Comparison of ENCODE assay signal across 9 cellular contexts in genomic region chr11:16739326-16739875, GRCh38. TPM values are rescaled to one million over a fixed set of nuclear protein-coding genes. Genes with fewer than 3 reads are reported as not detected.
A peak's percentile ranks its signal among the peaks of the same experiment; 100 is the strongest.
DNase-seq lines count a peak whose midpoint lies in the region; ATAC-seq and TF ChIP-seq lines count a peak whose summit lies in the region.
"Had no signal": no experiment of that assay in that cellular context is flagged by ENCODE, and none has a peak within 500 bp of the region (broad histone marks: within the 10 kb centered on the region; RNA-seq: fewer than 3 reads in every experiment).

No MANE protein-coding gene starts in this region.

- H3K4me2 ChIP-seq in Loucy (ENCODE audit: low read depth, low read length, poor library complexity, severe bottlenecking): peak overlapping the region; percentile 91
- peak overlapping the region; percentile 98 for H3K4me2 ChIP-seq in mesendoderm (ENCODE audit: low read length)

- no peak for ATAC-seq in omental fat pad (ENCODE audit: low FRiP score)

- H3K4me1 Mint-ChIP-seq in activated T-helper 2 cell treated with anti-CD3 and anti-CD28 coated beads, Interferon-gamma antibody, Interleukin-2, Interleukin-4, amounts not matched to agents 10 μg/mL and 5 μg/mL and 100 μg/mL, durations not matched to agents 14 hours and 24 hours and 36 hours (ENCODE audit: low read depth): peaks cover 26% of the 10 kb centered on the region

- peaks cover 4% of the 10 kb centered on the region for H3K79me1 ChIP-seq in mesendoderm (ENCODE audit: low read length)

- H3K27me3 ChIP-seq in BJ (ENCODE audit: control insufficient read depth, insufficient read depth, low read length) (no peaks in the 10 kb centered on the region), Loucy (ENCODE audit: insufficient read depth, low read length, poor library complexity, severe bottlenecking) (peaks cover 4% of the 10 kb centered on the region), mesendoderm (ENCODE audit: insufficient read depth, low read length, poor library complexity) (no peaks in the 10 kb centered on the region)

- intact Hi-C loops in activated T-helper 2 cell treated with anti-CD3 and anti-CD28 coated beads, Interferon-gamma antibody, Interleukin-2, Interleukin-4, amounts not matched to agents 10 μg/mL and 5 μg/mL and 100 μg/mL, durations not matched to agents 14 hours and 24 hours and 36 hours (cut with micrococcal nuclease): loop anchor here (5.0 kb wide), 1 partner anchor 163 kb away; no protein-coding TSS in a partner anchor

- no peak overlapping the region for H3K4me3 Mint-ChIP-seq in activated T-helper 2 cell treated with anti-CD3 and anti-CD28 coated beads, Interferon-gamma antibody, Interleukin-2, Interleukin-4, amounts not matched to agents 10 μg/mL and 5 μg/mL and 100 μg/mL, durations not matched to agents 14 hours and 24 hours and 36 hours (ENCODE audit: low read depth)
- H3K4me3 Mint-ChIP-seq: dendritic cell treated with granulocyte-macrophage colony-stimulating factor and Interleukin-4, amounts not matched to agents 40 ng/mL and 50 ng/mL, for 4 days had no signal

- H3K27ac ChIP-seq in caudate nucleus (ENCODE audit: low read depth, low read length) (peak overlapping the region; percentile 97), mesendoderm (ENCODE audit: low read depth, low read length) (no peak overlapping the region)

- H3K56ac ChIP-seq in mesendoderm (ENCODE audit: low read length): peak overlapping the region; percentile 95

- peak overlapping the region; percentile 5 for H4K8ac ChIP-seq in mesendoderm (ENCODE audit: low read depth, low read length)

- no peak overlapping the region for H3K18ac ChIP-seq in mesendoderm (ENCODE audit: low read length)

- peak overlapping the region; percentile 14 for H2AK5ac ChIP-seq in mesendoderm (ENCODE audit: low read length)

- H4K5ac ChIP-seq in mesendoderm (ENCODE audit: low read length): no peak overlapping the region

- CTCF ChIA-PET in BJ (lab: Yijun Ruan, JAX): no interaction called here

- H3K79me2 ChIP-seq in Loucy (ENCODE audit: insufficient read depth, low read length): peaks cover 58% of the 10 kb centered on the region
- peaks cover 41% of the 10 kb centered on the region for H3K79me2 ChIP-seq in mesendoderm (ENCODE audit: control insufficient read depth, insufficient read depth, low read length)

- no peak overlapping the region for H3K4ac ChIP-seq in mesendoderm (ENCODE audit: low read depth, low read length)

- peaks cover 26% of the 10 kb centered on the region for H3K36me3 Mint-ChIP-seq in activated T-helper 2 cell treated with anti-CD3 and anti-CD28 coated beads, Interferon-gamma antibody, Interleukin-2, Interleukin-4, amounts not matched to agents 10 μg/mL and 5 μg/mL and 100 μg/mL, durations not matched to agents 14 hours and 24 hours and 36 hours (ENCODE audit: low read depth)

- no peaks in the 10 kb centered on the region for H3F3A ChIP-seq in Loucy (ENCODE audit: low read depth)

- H3K4me1 ChIP-seq in Loucy (ENCODE audit: insufficient read depth, low read length, poor library complexity, severe bottlenecking): peaks cover 32% of the 10 kb centered on the region
- no peaks in the 10 kb centered on the region for H3K4me1 ChIP-seq in mesendoderm (ENCODE audit: control insufficient read depth, low read depth, low read length)

- H3K27me3 Mint-ChIP-seq in activated T-helper 2 cell treated with anti-CD3 and anti-CD28 coated beads, Interferon-gamma antibody, Interleukin-2, Interleukin-4, amounts not matched to agents 10 μg/mL and 5 μg/mL and 100 μg/mL, durations not matched to agents 14 hours and 24 hours and 36 hours (ENCODE audit: low read depth): peaks cover 2% of the 10 kb centered on the region
- H3K27me3 Mint-ChIP-seq: dendritic cell treated with granulocyte-macrophage colony-stimulating factor and Interleukin-4, amounts not matched to agents 40 ng/mL and 50 ng/mL, for 4 days had no signal

- H2BK120ac ChIP-seq in mesendoderm (ENCODE audit: low read depth, low read length): no peak overlapping the region

- no peaks in the 10 kb centered on the region for H3K9me2 ChIP-seq in Loucy (replicated peaks; ENCODE audit: low read depth, low read length)

- H2AFZ ChIP-seq in Loucy (ENCODE audit: low read length): 0 out of 2 replicates have a peak overlapping the region, but pooled peaks have one; percentile 69

- no peak overlapping the region for H3K27ac Mint-ChIP-seq in activated T-helper 2 cell treated with anti-CD3 and anti-CD28 coated beads, Interferon-gamma antibody, Interleukin-2, Interleukin-4, amounts not matched to agents 10 μg/mL and 5 μg/mL and 100 μg/mL, durations not matched to agents 14 hours and 24 hours and 36 hours
- H3K27ac Mint-ChIP-seq: dendritic cell treated with granulocyte-macrophage colony-stimulating factor and Interleukin-4, amounts not matched to agents 40 ng/mL and 50 ng/mL, for 4 days had no signal

- no peak overlapping the region for H3K23ac ChIP-seq in mesendoderm (ENCODE audit: low read length)

- no peak overlapping the region for H2BK15ac ChIP-seq in mesendoderm (replicated peaks; ENCODE audit: low read depth)

- POLR2A ChIA-PET in BJ (lab: Charles Lee): no interaction called here

- DNase-seq in BJ (ENCODE audit: low read depth) (no peak), caudate nucleus (lab: John Stamatoyannopoulos, UW) (peak in 1 of 61 donors; percentile 24), mesendoderm (peak; percentile 26), GDM1 (lab: John Stamatoyannopoulos, UW) (no peak), HuH-7 (ENCODE audit: low spot score) (no peak), omental fat pad (ENCODE audit: low spot score) (no peak)
- DNase-seq in activated T-helper 2 cell treated with anti-CD3 and anti-CD28 coated beads, Interferon-gamma antibody, Interleukin-2, Interleukin-4, amounts not matched to agents 10 μg/mL and 5 μg/mL and 100 μg/mL, durations not matched to agents 14 hours and 24 hours and 36 hours (ENCODE audit: low spot score): no peak

- H3K9me3 ChIP-seq in Loucy (ENCODE audit: insufficient read depth, low read depth, low read length): no peaks in the 10 kb centered on the region

- H3K9ac ChIP-seq in Loucy (ENCODE audit: low read depth, low read length, poor library complexity, severe bottlenecking): peak overlapping the region; percentile 95
- peak overlapping the region; percentile 96 for H3K9ac ChIP-seq in mesendoderm (ENCODE audit: low read length)

- no CpG with 5 or more reads among the region's 20 CpGs for WGBS in mesendoderm (ENCODE audit: extremely low coverage, insufficient coverage, low lambda C conversion rate)

- TF ChIP-seq CTCF in BJ (IDR thresholded peaks at IDR 0.05; ENCODE audit: insufficient read depth, low read depth, low read length): no peak
- no peak for TF ChIP-seq CTCF in Loucy (conservative IDR thresholded peaks at IDR 0.05; ENCODE audit: low read length)
- TF ChIP-seq CTCF in omental fat pad (IDR thresholded peaks at IDR 0.05): no peak

- H2BK5ac ChIP-seq in mesendoderm (ENCODE audit: low read length): no peak overlapping the region

- H3K4me3 ChIP-seq in BJ (ENCODE audit: low read depth, low read length): peak overlapping the region; percentile 73
- peak overlapping the region; percentile 91 for H3K4me3 ChIP-seq in Loucy (ENCODE audit: low read length, poor library complexity, severe bottlenecking)
- peak overlapping the region; percentile 95 for H3K4me3 ChIP-seq in mesendoderm (ENCODE audit: low read length)

- H3K36me3 ChIP-seq in BJ (ENCODE audit: control insufficient read depth, insufficient read depth, low read length) (peaks cover 2% of the 10 kb centered on the region; the same call in 1 of the 2 replicates), Loucy (ENCODE audit: insufficient read depth, low read length) (no peaks in the 10 kb centered on the region), mesendoderm (ENCODE audit: control insufficient read depth, insufficient read depth, low read length) (no peaks in the 10 kb centered on the region)

- H3K9me3 Mint-ChIP-seq in activated T-helper 2 cell treated with anti-CD3 and anti-CD28 coated beads, Interferon-gamma antibody, Interleukin-2, Interleukin-4, amounts not matched to agents 10 μg/mL and 5 μg/mL and 100 μg/mL, durations not matched to agents 14 hours and 24 hours and 36 hours: no peaks in the 10 kb centered on the region
- H3K9me3 Mint-ChIP-seq: dendritic cell treated with granulocyte-macrophage colony-stimulating factor and Interleukin-4, amounts not matched to agents 40 ng/mL and 50 ng/mL, for 4 days had no signal

- peaks cover 53% of the 10 kb centered on the region for H4K20me1 ChIP-seq in Loucy (ENCODE audit: insufficient read depth, low read length, poor library complexity, severe bottlenecking)

RNA-seq across cellular contexts. Expression of gene C11orf58, which starts 1.0 kb away (rescaled TPM):
- polyA plus RNA-seq in BJ (2011; rRNA removed): 115 and 170 TPM in 2 replicates
- polyA minus RNA-seq in BJ (2011; rRNA and poly(A)+ RNA removed): 76.9 and 81.9 TPM in 2 replicates
- 182 TPM for polyA plus RNA-seq in mesendoderm (2013, experiment 1 of 2)
- polyA plus RNA-seq in mesendoderm (2013, experiment 2 of 2): 183 TPM
- total RNA-seq in activated T-helper 2 cell treated with anti-CD3 and anti-CD28 coated beads, Interferon-gamma antibody, Interleukin-2, Interleukin-4, amounts not matched to agents 10 μg/mL and 5 μg/mL and 100 μg/mL, durations not matched to agents 14 hours and 24 hours and 36 hours: 135 and 162 TPM in 2 replicates
- total RNA-seq in omental fat pad: 100 to 1,000 TPM; 136 to 163 (median 147) TPM
